In genomic region chr10:29011511-29011910, GRCh38 we compare ENCODE assay signal across 15 cellular contexts.
A peak's percentile ranks its signal among the peaks of the same experiment; 100 is the strongest.
DNase-seq lines count a peak whose midpoint lies in the region; FAIRE-seq and TF ChIP-seq lines count a peak whose summit lies in the region.
"Had no signal": no experiment of that assay in that cellular context is flagged by ENCODE, and none has a peak within 500 bp of the region (broad histone marks: within the 10 kb centered on the region; RNA-seq: fewer than 3 reads in every experiment).

No MANE protein-coding gene starts in this region.

- peaks cover 3% of the 10 kb centered on the region for H3K27me3 Mint-ChIP-seq in astrocyte (ENCODE audit: low read depth, unreplicated experiment)
- H3K27me3 Mint-ChIP-seq in activated T-helper 1 cell treated with anti-CD3 and anti-CD28 coated beads, Interleukin-12 subunit alpha, Interleukin-12 subunit beta, Interleukin-2, Interleukin-4 antibody, amounts not matched to agents 30 ng/mL and 10 ng/mL and 1 ng/mL, durations not matched to agents 14 hours and 24 hours and 36 hours (ENCODE audit: insufficient read depth), result peaks cover 6% of the 10 kb centered on the region

- H3K9ac ChIP-seq in astrocyte (ENCODE audit: low read length), result no peak overlapping the region

- no peak overlapping the region for H2AFZ ChIP-seq in astrocyte (ENCODE audit: low read depth, low read length)

- H3K27ac Mint-ChIP-seq in astrocyte (ENCODE audit: unreplicated experiment), result no peak overlapping the region
- H3K27ac Mint-ChIP-seq in activated T-helper 1 cell treated with anti-CD3 and anti-CD28 coated beads, Interleukin-12 subunit alpha, Interleukin-12 subunit beta, Interleukin-2, Interleukin-4 antibody, amounts not matched to agents 30 ng/mL and 10 ng/mL and 1 ng/mL, durations not matched to agents 14 hours and 24 hours and 36 hours, result no peak overlapping the region
- H3K27ac Mint-ChIP-seq: B cell; CD4-positive, alpha-beta T cell; IgD-negative memory B cell had no signal

- H3K27me3 ChIP-seq in astrocyte (ENCODE audit: insufficient read depth, low read length), result no peaks in the 10 kb centered on the region

- H3K4me3 Mint-ChIP-seq in astrocyte (ENCODE audit: unreplicated experiment), result no peak overlapping the region
- H3K4me3 Mint-ChIP-seq in activated T-helper 1 cell treated with anti-CD3 and anti-CD28 coated beads, Interleukin-12 subunit alpha, Interleukin-12 subunit beta, Interleukin-2, Interleukin-4 antibody, amounts not matched to agents 30 ng/mL and 10 ng/mL and 1 ng/mL, durations not matched to agents 14 hours and 24 hours and 36 hours, result no peak overlapping the region
- H3K4me3 Mint-ChIP-seq: B cell; CD4-positive, alpha-beta T cell; IgD-negative memory B cell had no signal

- intact Hi-C loops in activated T-helper 1 cell treated with anti-CD3 and anti-CD28 coated beads, Interleukin-12 subunit alpha, Interleukin-12 subunit beta, Interleukin-2, Interleukin-4 antibody, amounts not matched to agents 30 ng/mL and 10 ng/mL and 1 ng/mL, durations not matched to agents 14 hours and 24 hours and 36 hours (cut with micrococcal nuclease), result no loop called here

- H3K36me3 ChIP-seq in astrocyte (ENCODE audit: insufficient read depth, low read length), result no peaks in the 10 kb centered on the region

- H3K4me1 Mint-ChIP-seq in astrocyte (ENCODE audit: low read depth, unreplicated experiment), result no peaks in the 10 kb centered on the region
- no peaks in the 10 kb centered on the region for H3K4me1 Mint-ChIP-seq in activated T-helper 1 cell treated with anti-CD3 and anti-CD28 coated beads, Interleukin-12 subunit alpha, Interleukin-12 subunit beta, Interleukin-2, Interleukin-4 antibody, amounts not matched to agents 30 ng/mL and 10 ng/mL and 1 ng/mL, durations not matched to agents 14 hours and 24 hours and 36 hours (ENCODE audit: low read depth)
- H3K4me1 Mint-ChIP-seq: B cell had no signal

- H3K4me2 ChIP-seq in astrocyte (ENCODE audit: low read length), result no peak overlapping the region

- DNase-seq in NCI-H1048 (lab: John Stamatoyannopoulos, UW) (peak; percentile 86), astrocyte (ENCODE audit: low read depth) (no peak), fibroblast of pulmonary artery (ENCODE audit: low read depth) (peak; percentile 60), retinal pigment epithelial cell (ENCODE audit: low read depth) (peak; percentile 66), NCI-H526 (lab: John Stamatoyannopoulos, UW) (no peak)
- no peak for DNase-seq in activated CD8-positive, alpha-beta memory T cell treated with anti-CD3 and anti-CD28 coated beads for 24 hours
- no peak for DNase-seq in activated T-helper 1 cell treated with anti-CD3 and anti-CD28 coated beads, Interleukin-12 subunit alpha, Interleukin-12 subunit beta, Interleukin-2, Interleukin-4 antibody, amounts not matched to agents 30 ng/mL and 10 ng/mL and 1 ng/mL, durations not matched to agents 14 hours and 24 hours and 36 hours (ENCODE audit: low spot score)
- DNase-seq: C1 segment of cervical spinal cord; CD4-positive, alpha-beta T cell; DND-41; GF-D8; HCEC 1CT had no signal

- peak; percentile 20 for FAIRE-seq in astrocyte (lab: Jason Lieb, UNC)
- FAIRE-seq: A204.1 had no signal

- H3K9me3 ChIP-seq in astrocyte (ENCODE audit: insufficient read depth, low read depth, low read length), result no peaks in the 10 kb centered on the region

- H3K27ac ChIP-seq in astrocyte (ENCODE audit: low read depth, low read length), result no peak overlapping the region

- TF ChIP-seq CTCF in astrocyte (IDR thresholded peaks at IDR 0.05; ENCODE audit: insufficient read depth, low read depth, low read length), result no peak
- TF ChIP-seq CTCF in fibroblast of pulmonary artery (IDR thresholded peaks at IDR 0.05; ENCODE audit: low read length, missing control alignments), result no peak
- TF ChIP-seq CTCF in retinal pigment epithelial cell (conservative IDR thresholded peaks at IDR 0.05; ENCODE audit: low read depth, low read length), result no peak

- peaks cover 2% of the 10 kb centered on the region for H3K36me3 Mint-ChIP-seq in astrocyte (ENCODE audit: low read depth, unreplicated experiment)
- no peaks in the 10 kb centered on the region for H3K36me3 Mint-ChIP-seq in activated T-helper 1 cell treated with anti-CD3 and anti-CD28 coated beads, Interleukin-12 subunit alpha, Interleukin-12 subunit beta, Interleukin-2, Interleukin-4 antibody, amounts not matched to agents 30 ng/mL and 10 ng/mL and 1 ng/mL, durations not matched to agents 14 hours and 24 hours and 36 hours (ENCODE audit: low read depth)
- H3K36me3 Mint-ChIP-seq: IgD-negative memory B cell had no signal

- H3K9me3 Mint-ChIP-seq in astrocyte (ENCODE audit: unreplicated experiment), result peaks cover 9% of the 10 kb centered on the region
- H3K9me3 Mint-ChIP-seq in activated T-helper 1 cell treated with anti-CD3 and anti-CD28 coated beads, Interleukin-12 subunit alpha, Interleukin-12 subunit beta, Interleukin-2, Interleukin-4 antibody, amounts not matched to agents 30 ng/mL and 10 ng/mL and 1 ng/mL, durations not matched to agents 14 hours and 24 hours and 36 hours, result no peaks in the 10 kb centered on the region
- H3K9me3 Mint-ChIP-seq: CD4-positive, alpha-beta T cell had no signal

- H3K79me2 ChIP-seq in astrocyte (ENCODE audit: insufficient read depth, low read length), result no peaks in the 10 kb centered on the region

- H3K4me1 ChIP-seq in astrocyte (ENCODE audit: insufficient read depth, low read length), result no peaks in the 10 kb centered on the region

- no peaks in the 10 kb centered on the region for H4K20me1 ChIP-seq in astrocyte (ENCODE audit: insufficient read depth, low read length)

- H3K4me3 ChIP-seq in astrocyte (ENCODE audit: insufficient read depth, low read depth, low read length), result no peak overlapping the region
- H3K4me3 ChIP-seq in fibroblast of pulmonary artery (replicated peaks; ENCODE audit: low read depth, low read length), result no peak overlapping the region
- H3K4me3 ChIP-seq in retinal pigment epithelial cell (ENCODE audit: low read length), result no peak overlapping the region

Comparison
In these comparisons a context has a peak if more than half of its experiments do, and no peak if none do; other contexts are left out.
1. DNase-seq: peak in NCI-H1048 (single experiment), fibroblast of pulmonary artery (single experiment) and retinal pigment epithelial cell (single experiment); none in astrocyte (single experiment), activated CD8-positive, alpha-beta memory T cell treated with anti-CD3 and anti-CD28 coated beads for 24 hours (single experiment), activated T-helper 1 cell treated with anti-CD3 and anti-CD28 coated beads, Interleukin-12 subunit alpha, Interleukin-12 subunit beta, Interleukin-2, Interleukin-4 antibody, amounts not matched to agents 30 ng/mL and 10 ng/mL and 1 ng/mL, durations not matched to agents 14 hours and 24 hours and 36 hours (single experiment) and NCI-H526 (0 of 2).